27 cellular contexts compared by ENCODE assay signal in genomic region chr14:68012861-68013260, GRCh38.
A peak's percentile ranks its signal among the peaks of the same experiment; 100 is the strongest.
DNase-seq lines count a peak whose midpoint lies in the region; ATAC-seq and TF ChIP-seq lines count a peak whose summit lies in the region.
"Had no signal": no experiment of that assay in that cellular context is flagged by ENCODE, and none has a peak within 500 bp of the region (broad histone marks: within the 10 kb centered on the region; RNA-seq: fewer than 3 reads in every experiment).

No MANE protein-coding gene starts in this region.

- no peaks in the 10 kb centered on the region for H3K36me3 ChIP-seq in IMR-90 (ENCODE audit: control insufficient read depth, insufficient read depth, low read length)
- no peaks in the 10 kb centered on the region for H3K36me3 ChIP-seq in hepatocyte (replicated peaks; ENCODE audit: insufficient read depth, low read depth)
- no peaks in the 10 kb centered on the region for H3K36me3 ChIP-seq in rectal smooth muscle tissue (ENCODE audit: control insufficient read depth, insufficient read depth, low read length)
- H3K36me3 ChIP-seq: heart right ventricle had no signal

- 0 out of 2 replicates have a peak overlapping the region, but pooled peaks have one; percentile 8 for H3K23ac ChIP-seq in IMR-90 (ENCODE audit: low read depth, low read length)

- H2BK20ac ChIP-seq in IMR-90 (ENCODE audit: low read depth, low read length): peak overlapping the region; percentile 37

- H3K27me3 ChIP-seq in IMR-90 (ENCODE audit: control insufficient read depth, insufficient read depth, low read length) (no peaks in the 10 kb centered on the region), hepatocyte (no peaks in the 10 kb centered on the region), rectal smooth muscle tissue (ENCODE audit: control insufficient read depth, insufficient read depth, low read length) (no peaks in the 10 kb centered on the region)
- H3K27me3 ChIP-seq: heart right ventricle, testis had no signal

- BruUV-seq in IMR-90 (replicated peaks; lab: Mats Ljungman, UMichigan): no TSS peak

- H2AK5ac ChIP-seq in IMR-90 (ENCODE audit: low read depth, low read length): no peak overlapping the region; the same call in 1 of the 2 replicates

- H3K9me1 ChIP-seq in IMR-90 (ENCODE audit: insufficient read depth, low read length): 0 out of 2 replicates have a peak, but pooled peaks cover 5% of the 10 kb centered on the region

- peak overlapping the region; percentile 40; the same call in 1 of the 2 replicates for H2BK120ac ChIP-seq in IMR-90 (ENCODE audit: low read depth, low read length)

- TF ChIP-seq CTCF in IMR-90 (conservative IDR thresholded peaks at IDR 0.05; ENCODE audit: low read depth, low read length): no peak
- no peak for TF ChIP-seq CTCF in hepatocyte (IDR thresholded peaks at IDR 0.05; ENCODE audit: poor library complexity)

- H4K20me1 ChIP-seq in IMR-90 (ENCODE audit: insufficient read depth, low read length) (no peaks in the 10 kb centered on the region), hepatocyte (ENCODE audit: insufficient read depth, poor library complexity, severe bottlenecking) (no peaks in the 10 kb centered on the region)

- peaks cover 3% of the 10 kb centered on the region for H3K9me3 Mint-ChIP-seq in stimulated activated effector memory CD8-positive, alpha-beta T cell treated with anti-CD3 and anti-CD28 coated beads, Interleukin-12 subunit alpha, Interleukin-12 subunit beta, amount 100 ng/mL, for 72 hours
- H3K9me3 Mint-ChIP-seq: activated CD8-positive, alpha-beta T cell treated with anti-CD3 and anti-CD28 coated beads for 36 hours; activated naive CD4-positive, alpha-beta T cell treated with anti-CD3 and anti-CD28 coated beads for 36 hours; central memory CD8-positive, alpha-beta T cell; T-helper 2 cell treated with Interferon-gamma antibody and Interleukin-4, amounts not matched to agents 5 μg/mL and 100 μg/mL, for 36 hours had no signal

- H2AFZ ChIP-seq in IMR-90 (replicated peaks; ENCODE audit: low read length, poor library complexity) (no peak overlapping the region), hepatocyte (no peak overlapping the region)

- H3K4me3 Mint-ChIP-seq in stimulated activated effector memory CD8-positive, alpha-beta T cell treated with anti-CD3 and anti-CD28 coated beads, Interleukin-12 subunit alpha, Interleukin-12 subunit beta, amount 100 ng/mL, for 72 hours: no peak overlapping the region
- H3K4me3 Mint-ChIP-seq: activated CD8-positive, alpha-beta T cell treated with anti-CD3 and anti-CD28 coated beads for 36 hours; activated naive CD4-positive, alpha-beta T cell treated with anti-CD3 and anti-CD28 coated beads for 36 hours; central memory CD8-positive, alpha-beta T cell; naive thymus-derived CD4-positive, alpha-beta T cell; T-helper 2 cell treated with Interferon-gamma antibody and Interleukin-4, amounts not matched to agents 5 μg/mL and 100 μg/mL, for 36 hours had no signal

- H4K8ac ChIP-seq in IMR-90 (ENCODE audit: low read depth in 2 of 2, low read length in 2 of 2): no peak overlapping the region

- no peak overlapping the region for H2AK9ac ChIP-seq in IMR-90 (replicated peaks; ENCODE audit: low read depth, low read length, poor library complexity)

- no peak overlapping the region for H3K56ac ChIP-seq in IMR-90 (ENCODE audit: extremely low read depth, insufficient read depth, low read length)

- dilution Hi-C loops in IMR-90 (cut with HindIII; ENCODE audit: low sequenced_read_pairs, unreplicated experiment): no loop called here

- H3K79me1 ChIP-seq in IMR-90 (ENCODE audit: low read depth in 1 of 2, low read length in 2 of 2): no peaks in the 10 kb centered on the region

- TF ChIP-seq RAD21 in IMR-90 (IDR thresholded peaks at IDR 0.05; ENCODE audit: low read length): no peak

- DNase-seq in IMR-90 (no peak), hepatocyte (ENCODE audit: low spot score) (no peak), GOT3 (lab: John Stamatoyannopoulos, UW) (no peak), AG08396 (ENCODE audit: low spot score) (no peak)
- no peak for DNase-seq in stimulated activated effector memory CD8-positive, alpha-beta T cell treated with anti-CD3 and anti-CD28 coated beads, Interleukin-12 subunit alpha, Interleukin-12 subunit beta, amount 100 ng/mL, for 72 hours (ENCODE audit: low spot score in 2 of 2)
- DNase-seq: activated CD8-positive, alpha-beta memory T cell treated with anti-CD3 and anti-CD28 coated beads, Interleukin-2, amount 50 U/mL, for 48 hours; activated CD8-positive, alpha-beta T cell treated with anti-CD3 and anti-CD28 coated beads for 36 hours; activated naive CD4-positive, alpha-beta T cell treated with anti-CD3 and anti-CD28 coated beads for 36 hours; C1 segment of cervical spinal cord; DMS79 treated with DMSO at 0.1 percent for 48 hours; foreskin fibroblast; GF-D8; heart right ventricle; naive thymus-derived CD4-positive, alpha-beta T cell; NCI-H1436; NCI-H2081 treated with DMSO at 0.1 percent for 48 hours; NCI-H226; SHP77 treated with DMSO at 0.1 percent for 48 hours; stimulated activated naive CD8-positive, alpha-beta T cell treated with anti-CD3 and anti-CD28 coated beads, Interleukin-15, Interleukin-2, amounts not matched to agents 100 U/mL and 50 U/mL, for 24 hours; testis had no signal

- POLR2A ChIA-PET in IMR-90 (lab: Charles Lee; ENCODE audit: unreplicated experiment): no interaction called here

- H4K91ac ChIP-seq in IMR-90 (ENCODE audit: insufficient read depth, low read depth, low read length): no peak overlapping the region

- in situ Hi-C loops in IMR-90 (cut with MboI; ENCODE audit: low sequenced_read_pairs): no loop called here

- peak overlapping the region; percentile 44; the same call in 1 of the 3 replicates for H2BK15ac ChIP-seq in IMR-90 (ENCODE audit: low read depth, low read length)

- no peak overlapping the region for H3K4me3 ChIP-seq in IMR-90 (ENCODE audit: insufficient read depth, low read depth, low read length)
- no peak overlapping the region for H3K4me3 ChIP-seq in hepatocyte
- H3K4me3 ChIP-seq in rectal smooth muscle tissue (ENCODE audit: low read length): no peak overlapping the region
- H3K4me3 ChIP-seq: heart right ventricle, smooth muscle cell, testis had no signal

- H2BK5ac ChIP-seq in IMR-90 (ENCODE audit: low read depth, low read length, poor library complexity, severe bottlenecking): no peak overlapping the region

- no peak for TF ChIP-seq POLR2A in IMR-90 (IDR thresholded peaks at IDR 0.05; ENCODE audit: low read depth, low read length)

- H3K4me1 ChIP-seq in IMR-90 (ENCODE audit: control insufficient read depth, insufficient read depth, low read length) (peaks cover 5% of the 10 kb centered on the region; the same call in 1 of the 2 replicates), hepatocyte (ENCODE audit: insufficient read depth) (peaks cover 22% of the 10 kb centered on the region), rectal smooth muscle tissue (ENCODE audit: control insufficient read depth, insufficient read depth, low read length) (peaks cover 25% of the 10 kb centered on the region)
- H3K4me1 ChIP-seq: testis had no signal

- no peaks in the 10 kb centered on the region for H3K36me3 Mint-ChIP-seq in stimulated activated effector memory CD8-positive, alpha-beta T cell treated with anti-CD3 and anti-CD28 coated beads, Interleukin-12 subunit alpha, Interleukin-12 subunit beta, amount 100 ng/mL, for 72 hours

- H3K9ac ChIP-seq in IMR-90 (ENCODE audit: low read depth, low read length) (no peak overlapping the region), rectal smooth muscle tissue (ENCODE audit: low read length) (no peak overlapping the region)

- intact Hi-C loops in IMR-90 (cut with micrococcal nuclease): no loop called here

- H3K4me2 ChIP-seq in IMR-90 (ENCODE audit: low read depth, low read length) (no peak overlapping the region), hepatocyte (no peak overlapping the region)
- H3K4me2 ChIP-seq: smooth muscle cell had no signal

- no peaks in the 10 kb centered on the region for H3K4me1 Mint-ChIP-seq in stimulated activated effector memory CD8-positive, alpha-beta T cell treated with anti-CD3 and anti-CD28 coated beads, Interleukin-12 subunit alpha, Interleukin-12 subunit beta, amount 100 ng/mL, for 72 hours
- H3K4me1 Mint-ChIP-seq: central memory CD8-positive, alpha-beta T cell had no signal

- no peaks in the 10 kb centered on the region for H3K9me2 ChIP-seq in hepatocyte (replicated peaks; ENCODE audit: insufficient read depth)

- no peak overlapping the region for H3K14ac ChIP-seq in IMR-90 (replicated peaks; ENCODE audit: low read depth, low read length)

- no peaks in the 10 kb centered on the region for H3K79me2 ChIP-seq in hepatocyte

- 100% methylated on average over 1 of the region's 1 CpG; no CpG with 5 or more reads in 1 of the 2 experiments for WGBS in IMR-90 (ENCODE audit: extremely low coverage in 2 of 2, insufficient read length in 1 of 2), 2 experiments
- 83% methylated on average over 1 of the region's 1 CpG for WGBS in hepatocyte (ENCODE audit: low lambda C conversion rate, missing lambda C conversion rate)

- ATAC-seq in IMR-90 (ENCODE audit: low read depth) (no peak), GM21786 (IDR thresholded peaks at IDR 0.05; ENCODE audit: unreplicated experiment) (no peak)
- no peak for ATAC-seq in stimulated activated effector memory CD8-positive, alpha-beta T cell treated with anti-CD3 and anti-CD28 coated beads, Interleukin-12 subunit alpha, Interleukin-12 subunit beta, amount 100 ng/mL, for 72 hours
- ATAC-seq: activated CD8-positive, alpha-beta T cell treated with anti-CD3 and anti-CD28 coated beads for 36 hours; esophagus mucosa; heart right ventricle; naive thymus-derived CD4-positive, alpha-beta T cell; stimulated activated naive CD8-positive, alpha-beta T cell treated with anti-CD3 and anti-CD28 coated beads, Interleukin-15, Interleukin-2, amounts not matched to agents 100 U/mL and 50 U/mL, for 24 hours had no signal

- H3K4ac ChIP-seq in IMR-90 (ENCODE audit: low read depth, low read length): no peak overlapping the region

- CTCF ChIA-PET in IMR-90 (lab: Yijun Ruan, JAX): no interaction called here

- H3K27ac Mint-ChIP-seq in stimulated activated effector memory CD8-positive, alpha-beta T cell treated with anti-CD3 and anti-CD28 coated beads, Interleukin-12 subunit alpha, Interleukin-12 subunit beta, amount 100 ng/mL, for 72 hours: no peak overlapping the region
- H3K27ac Mint-ChIP-seq: activated CD8-positive, alpha-beta T cell treated with anti-CD3 and anti-CD28 coated beads for 36 hours; activated naive CD4-positive, alpha-beta T cell treated with anti-CD3 and anti-CD28 coated beads for 36 hours; naive thymus-derived CD4-positive, alpha-beta T cell; T-helper 2 cell treated with Interferon-gamma antibody and Interleukin-4, amounts not matched to agents 5 μg/mL and 100 μg/mL, for 36 hours had no signal

- no peak overlapping the region for H4K5ac ChIP-seq in IMR-90 (ENCODE audit: low read depth, low read length)

- H3K9me3 ChIP-seq in IMR-90 (ENCODE audit: control insufficient read depth, insufficient read depth, low read length): no peaks in the 10 kb centered on the region
- no peaks in the 10 kb centered on the region for H3K9me3 ChIP-seq in hepatocyte (ENCODE audit: low read depth)
- H3K9me3 ChIP-seq: heart right ventricle, testis had no signal

- H3K27ac ChIP-seq in IMR-90 (ENCODE audit: insufficient read depth, low read length) (no peak overlapping the region), hepatocyte (peak overlapping the region; percentile 8), rectal smooth muscle tissue (ENCODE audit: low read depth, low read length) (peak overlapping the region; percentile 89)
- H3K27ac ChIP-seq: HL-60, testis had no signal

- H3K18ac ChIP-seq in IMR-90 (ENCODE audit: low read depth, low read length): no peak overlapping the region
